16 cellular contexts compared by ENCODE assay signal in the genomic region with DNA sequence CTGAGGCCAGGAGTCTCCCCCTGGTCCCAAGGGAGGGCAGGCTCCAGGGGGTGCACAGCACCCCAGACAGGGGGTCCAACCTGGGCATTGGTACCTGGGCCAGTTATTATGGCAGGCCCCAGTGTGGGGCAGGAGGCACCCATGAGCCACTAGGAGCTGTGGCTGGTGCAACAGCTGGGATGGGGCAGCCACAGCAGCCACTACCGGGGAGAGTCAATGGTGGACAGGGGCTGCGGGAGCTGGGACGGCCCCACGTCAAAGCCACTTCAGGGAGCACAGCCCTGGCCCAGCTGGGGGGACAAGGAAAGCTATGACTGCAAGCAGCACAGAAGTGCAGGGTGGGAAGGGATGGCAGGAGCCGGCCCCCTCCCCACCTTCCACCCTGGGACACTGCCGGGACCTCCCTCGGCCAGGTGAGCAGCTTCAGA. TPM values are rescaled to one million over a fixed set of nuclear protein-coding genes. Genes with fewer than 3 reads are reported as not detected.
DNase-seq lines count a peak whose midpoint lies in the region; ATAC-seq and TF ChIP-seq lines count a peak whose summit lies in the region.
"Had no signal": no experiment of that assay in that cellular context is flagged by ENCODE, and none has a peak within 500 bp of the region (broad histone marks: within the 10 kb centered on the region; RNA-seq: fewer than 3 reads in every experiment).

No MANE protein-coding gene starts in this region.

- POLR2A ChIA-PET in CD4-positive, alpha-beta T cell (lab: Charles Lee) = interaction anchor here (0.7 kb wide), 1 partner anchor 205 kb away, joined by 3 read pairs; a partner anchor contains a TSS
- POLR2A ChIA-PET in activated B cell treated with CpG ODN at 0.5 μM for 24 hours (lab: Charles Lee) = interaction anchor here (1.8 kb wide), 1 partner anchor 17 kb away, joined by 5 read pairs; a partner anchor contains a TSS

- H3K4me3 ChIP-seq in GM23338 (no peak overlapping the region), SJCRH30 (no peak overlapping the region)
- H3K4me3 ChIP-seq: HAP-1 had no signal

- peaks cover 30% of the 10 kb centered on the region for H4K20me1 ChIP-seq in GM23338 (replicated peaks; ENCODE audit: insufficient read depth)

- no peak for DNase-seq in CD4-positive, alpha-beta T cell
- DNase-seq in GM23338 (ENCODE audit: low spot score) (no peak), activated B cell treated with CpG ODN at 0.5 μM for 24 hours (no peak), glutamatergic neuron (peak; percentile 55), NCI-H146 (lab: John Stamatoyannopoulos, UW) (no peak), SJCRH30 (no peak)
- DNase-seq: BE2C; CD8-positive, alpha-beta memory T cell; NCI-H1436 treated with DMSO at 0.1 percent for 48 hours; NCI-H2081 treated with DMSO at 0.1 percent for 48 hours; NCI-H226; NCI-H526 treated with DMSO at 0.1 percent for 48 hours; NK-92 treated with Interleukin-12 subunit alpha and Interleukin-12 subunit beta, amount 100 ng/mL, for 24 hours; OCI-M1 had no signal

- H3K9me3 Mint-ChIP-seq in CD4-positive, alpha-beta T cell = no peaks in the 10 kb centered on the region
- H3K9me3 Mint-ChIP-seq in GM23338 (0 out of 3 replicates have a peak, but pooled peaks cover 3% of the 10 kb centered on the region), activated B cell treated with CpG ODN at 0.5 μM for 24 hours (no peaks in the 10 kb centered on the region), glutamatergic neuron (ENCODE audit: unreplicated experiment) (peaks cover 28% of the 10 kb centered on the region)
- H3K9me3 Mint-ChIP-seq: CD8-positive, alpha-beta memory T cell had no signal

- H3K36me3 Mint-ChIP-seq in CD4-positive, alpha-beta T cell (ENCODE audit: low read depth) = peaks cover 5% of the 10 kb centered on the region
- H3K36me3 Mint-ChIP-seq in GM23338 (ENCODE audit: low read depth) (peaks cover 6% of the 10 kb centered on the region; the same call in 2 of the 3 replicates), activated B cell treated with CpG ODN at 0.5 μM for 24 hours (ENCODE audit: low read depth) (peaks cover 13% of the 10 kb centered on the region), glutamatergic neuron (ENCODE audit: unreplicated experiment) (no peaks in the 10 kb centered on the region)

- CTCF ChIA-PET in CD4-positive, alpha-beta T cell (lab: Charles Lee) = no interaction called here
- CTCF ChIA-PET in activated B cell treated with CpG ODN at 0.5 μM for 24 hours (lab: Charles Lee) = no interaction called here

- H3K4me1 ChIP-seq in GM23338 (ENCODE audit: insufficient read depth) (peaks cover 10% of the 10 kb centered on the region; the same call in 1 of the 2 replicates), SJCRH30 (peaks cover 2% of the 10 kb centered on the region; the same call in 1 of the 2 replicates)

- no peak overlapping the region for H2AFZ ChIP-seq in GM23338

- H3K27ac Mint-ChIP-seq in CD4-positive, alpha-beta T cell = no peak overlapping the region
- H3K27ac Mint-ChIP-seq in GM23338 (no peak overlapping the region), activated B cell treated with CpG ODN at 0.5 μM for 24 hours (no peak overlapping the region), glutamatergic neuron (ENCODE audit: unreplicated experiment) (peak overlapping the region; percentile 98)
- H3K27ac Mint-ChIP-seq: CD8-positive, alpha-beta memory T cell had no signal

- H3K4me3 Mint-ChIP-seq in CD4-positive, alpha-beta T cell = peak overlapping the region; percentile 59
- H3K4me3 Mint-ChIP-seq in GM23338 = no peak overlapping the region
- peak overlapping the region; percentile 19 for H3K4me3 Mint-ChIP-seq in activated B cell treated with CpG ODN at 0.5 μM for 24 hours
- peak overlapping the region; percentile 79 for H3K4me3 Mint-ChIP-seq in glutamatergic neuron (ENCODE audit: unreplicated experiment)

- no peak overlapping the region for H3K27ac ChIP-seq in CD4-positive, alpha-beta T cell (ENCODE audit: low read depth, low read length)
- no peak overlapping the region for H3K27ac ChIP-seq in GM23338 (ENCODE audit: low read depth)
- H3K27ac ChIP-seq in SJCRH30 = no peak overlapping the region

- peaks cover 7% of the 10 kb centered on the region for H3K27me3 ChIP-seq in CD4-positive, alpha-beta T cell (ENCODE audit: control insufficient read depth, insufficient read depth, low read length)
- H3K27me3 ChIP-seq in GM23338 (ENCODE audit: insufficient read depth) (peaks cover 47% of the 10 kb centered on the region), SJCRH30 (no peaks in the 10 kb centered on the region; the same call in 1 of the 2 replicates)
- H3K27me3 ChIP-seq: BE2C had no signal

- no peaks in the 10 kb centered on the region for H3K9me2 ChIP-seq in GM23338 (ENCODE audit: insufficient read depth)

- no peak for ATAC-seq in CD4-positive, alpha-beta T cell (ENCODE audit: poor library complexity)
- ATAC-seq in GM23338 (no peak), activated B cell treated with CpG ODN at 0.5 μM for 24 hours (ENCODE audit: low read depth) (no peak), HG03571 (IDR thresholded peaks at IDR 0.05; ENCODE audit: unreplicated experiment) (no peak)

- H3K4me1 Mint-ChIP-seq in CD4-positive, alpha-beta T cell (ENCODE audit: low read depth) = peaks cover 23% of the 10 kb centered on the region
- H3K4me1 Mint-ChIP-seq in GM23338 (peaks cover 10% of the 10 kb centered on the region; the same call in 2 of the 3 replicates), activated B cell treated with CpG ODN at 0.5 μM for 24 hours (peaks cover 33% of the 10 kb centered on the region), glutamatergic neuron (ENCODE audit: low read depth, unreplicated experiment) (peaks cover 7% of the 10 kb centered on the region)

- no peak overlapping the region for H3K4me2 ChIP-seq in GM23338

- no peaks in the 10 kb centered on the region for H3K27me3 Mint-ChIP-seq in CD4-positive, alpha-beta T cell
- H3K27me3 Mint-ChIP-seq in GM23338 (ENCODE audit: insufficient read depth, low read depth, poor library complexity) (peaks cover 39% of the 10 kb centered on the region), activated B cell treated with CpG ODN at 0.5 μM for 24 hours (peaks cover 2% of the 10 kb centered on the region), glutamatergic neuron (ENCODE audit: unreplicated experiment) (peaks cover 36% of the 10 kb centered on the region)

- H3K36me3 ChIP-seq in GM23338 (ENCODE audit: insufficient read depth) = 0 out of 2 replicates have a peak, but pooled peaks cover 5% of the 10 kb centered on the region
- peaks cover 4% of the 10 kb centered on the region; the same call in 1 of the 2 replicates for H3K36me3 ChIP-seq in SJCRH30

- intact Hi-C loops in CD4-positive, alpha-beta T cell (cut with DNase I, micrococcal nuclease) = loop anchor here in 1 of 2 experiments (10.0 kb wide), 1 partner anchor 199 kb away; a partner anchor contains a TSS
- intact Hi-C loops in activated B cell treated with CpG ODN at 0.5 μM for 24 hours (cut with micrococcal nuclease) = no loop called here

- peaks cover 24% of the 10 kb centered on the region for H3F3A ChIP-seq in GM23338 (replicated peaks; ENCODE audit: low read depth)

- H3K79me2 ChIP-seq in GM23338 (replicated peaks; ENCODE audit: insufficient read depth) = peaks cover 17% of the 10 kb centered on the region

- TF ChIP-seq CTCF in CD4-positive, alpha-beta T cell (IDR thresholded peaks at IDR 0.05) = no peak
- TF ChIP-seq CTCF in GM23338 (conservative IDR thresholded peaks at IDR 0.05; ENCODE audit: low read depth in 2 of 2) (no peak), activated B cell treated with CpG ODN at 0.5 μM for 24 hours (IDR thresholded peaks at IDR 0.05) (no peak), glutamatergic neuron (IDR thresholded peaks at IDR 0.05; ENCODE audit: partially characterized antibody, unreplicated experiment) (no peak)

- no peaks in the 10 kb centered on the region for H3K9me3 ChIP-seq in CD4-positive, alpha-beta T cell (ENCODE audit: control insufficient read depth, low read length)
- H3K9me3 ChIP-seq in SJCRH30 (replicated peaks) = no peaks in the 10 kb centered on the region
- H3K9me3 ChIP-seq: BE2C, HAP-1 had no signal

TF ChIP-seq in GM23338, 12 proteins besides CTCF, POLR2A, EP300 and RAD21:
- no peak for TF ChIP-seq JUNB (IDR thresholded peaks at IDR 0.05; ENCODE audit: unreplicated experiment)
- peak; percentile 5; the same call in 1 of the 2 replicates for TF ChIP-seq POLR2AphosphoS5 (IDR thresholded peaks at IDR 0.05; ENCODE audit: low read depth)
TF ChIP-seq in GM23338: peak in this region for 1.

RNA-seq across cellular contexts. Expression of a gene that starts 5.6 kb away (rescaled TPM):
- total RNA-seq in CD4-positive, alpha-beta T cell = 10 to 100 TPM; 14.9 to 15.8 TPM
- 61.1 and 64.9 TPM in 2 replicates for total RNA-seq in GM23338 (2014; rRNA removed; shearing (Covaris generic))
- 43.5 and 50.1 TPM in 2 replicates for polyA plus RNA-seq in GM23338 (2016; fragmentation: Nextera tagmentation; extraction: Ambion mirVana)
- total RNA-seq in activated B cell treated with CpG ODN at 0.5 μM for 24 hours = 42.8 and 55.7 TPM in 2 replicates
- total RNA-seq in glutamatergic neuron (ENCODE audit: unreplicated experiment) = 29.2 TPM
- total RNA-seq in SJCRH30 (2014; rRNA removed; shearing (Covaris generic)) = 26.6 and 29.4 TPM in 2 replicates

RNA-seq across cellular contexts. Expression of a gene that starts 16.7 kb away (rescaled TPM):
- total RNA-seq in CD4-positive, alpha-beta T cell = 1 to 10 TPM; 4.2 to 5.2 TPM
- 5.9 and 15.1 TPM in 2 replicates for total RNA-seq in GM23338 (2014; rRNA removed; shearing (Covaris generic))
- polyA plus RNA-seq in GM23338 (2016; fragmentation: Nextera tagmentation; extraction: Ambion mirVana) = 3.8 and 5.6 TPM in 2 replicates
- total RNA-seq in activated B cell treated with CpG ODN at 0.5 μM for 24 hours = 1.2 and 1.3 TPM in 2 replicates
- total RNA-seq in glutamatergic neuron (ENCODE audit: unreplicated experiment) = 21.2 TPM
- total RNA-seq in SJCRH30 (2014; rRNA removed; shearing (Covaris generic)) = 0.58 and 1.1 TPM in 2 replicates

RNA-seq across cellular contexts. Expression of a gene that starts 17.5 kb away (rescaled TPM):
- 1 to 10 TPM; 2.2 to 2.8 TPM for total RNA-seq in CD4-positive, alpha-beta T cell
- total RNA-seq in GM23338 (2014; rRNA removed; shearing (Covaris generic)) = 14.3 and 15.2 TPM in 2 replicates
- polyA plus RNA-seq in GM23338 (2016; fragmentation: Nextera tagmentation; extraction: Ambion mirVana) = 20.0 and 23.4 TPM in 2 replicates
- total RNA-seq in activated B cell treated with CpG ODN at 0.5 μM for 24 hours (1.1 and 1.5 TPM in 2 replicates), glutamatergic neuron (ENCODE audit: unreplicated experiment) (21.5 TPM)
- total RNA-seq in SJCRH30 (2014; rRNA removed; shearing (Covaris generic)) = 0.41 and 0.45 TPM in 2 replicates

RNA-seq across cellular contexts. Expression of a gene that starts 23.5 kb away (rescaled TPM):
- total RNA-seq in CD4-positive, alpha-beta T cell = under 1 TPM; 0.20 to 0.30 TPM
- 14.3 and 18.3 TPM in 2 replicates for total RNA-seq in GM23338 (2014; rRNA removed; shearing (Covaris generic))
- 1.4 TPM in 2 replicates for polyA plus RNA-seq in GM23338 (2016; fragmentation: Nextera tagmentation; extraction: Ambion mirVana)
- total RNA-seq in activated B cell treated with CpG ODN at 0.5 μM for 24 hours (0.42 and 0.59 TPM in 2 replicates), glutamatergic neuron (ENCODE audit: unreplicated experiment) (371 TPM)
- total RNA-seq in SJCRH30 (2014; rRNA removed; shearing (Covaris generic)) = 0.13 and 0.24 TPM in 2 replicates
- polyA plus RNA-seq: CD8-positive, alpha-beta memory T cell had no signal

RNA-seq across cellular contexts. Expression of a gene that starts 35.2 kb away (rescaled TPM):
- total RNA-seq in CD4-positive, alpha-beta T cell = 1,000 to 10,000 TPM; 2,193 to 2,200 TPM
- total RNA-seq in GM23338 (2014; rRNA removed; shearing (Covaris generic)) = 2,953 and 3,723 TPM in 2 replicates
- polyA plus RNA-seq in GM23338 (2016; fragmentation: Nextera tagmentation; extraction: Ambion mirVana) = 3,861 and 4,267 TPM in 2 replicates
- 1,788 and 2,029 TPM in 2 replicates for total RNA-seq in activated B cell treated with CpG ODN at 0.5 μM for 24 hours
- 603 TPM for total RNA-seq in glutamatergic neuron (ENCODE audit: unreplicated experiment)
- 1,359 and 1,591 TPM in 2 replicates for total RNA-seq in SJCRH30 (2014; rRNA removed; shearing (Covaris generic))
